ENCODE assay signal across 8 cellular contexts in genomic region chr17:82648761-82649474, GRCh38. TPM values are rescaled to one million over a fixed set of nuclear protein-coding genes. Genes with fewer than 3 reads are reported as not detected.
A peak's percentile ranks its signal among the peaks of the same experiment; 100 is the strongest.
DNase-seq lines count a peak whose midpoint lies in the region; ATAC-seq, FAIRE-seq and TF ChIP-seq lines count a peak whose summit lies in the region.

No MANE protein-coding gene starts in this region.

- WGBS in HepG2 (ENCODE audit: low lambda C conversion rate) = 9% methylated on average over 25 of the region's 36 CpGs
- 0% methylated on average over 7 of the region's 36 CpGs for WGBS in suprapubic skin

- H3K36me3 ChIP-seq in OCI-LY1 (ENCODE audit: insufficient read depth, low read length) (peaks cover 13% of the 10 kb centered on the region), HepG2 (replicated peaks in 1 of 2; ENCODE audit: control insufficient read depth in 1 of 2, insufficient read depth in 2 of 2, low read length in 2 of 2) (peaks cover 8% of the 10 kb centered on the region in 2 experiments), suprapubic skin (peaks cover 6% of the 10 kb centered on the region)

- no peaks in the 10 kb centered on the region for H4K20me1 ChIP-seq in OCI-LY1 (ENCODE audit: insufficient read depth, low read length)
- peaks cover 34% of the 10 kb centered on the region for H4K20me1 ChIP-seq in HepG2 (ENCODE audit: insufficient read depth, low read length)

- H3K9me3 ChIP-seq in OCI-LY1 (ENCODE audit: low read length) = no peaks in the 10 kb centered on the region
- H3K9me3 ChIP-seq in HepG2 (ENCODE audit: low read length) = no peaks in the 10 kb centered on the region
- no peaks in the 10 kb centered on the region for H3K9me3 ChIP-seq in suprapubic skin

- TF ChIP-seq EP300 in HepG2 (IDR thresholded peaks at IDR 0.05; ENCODE audit: low read depth in 2 of 2, low read length in 2 of 2) (no peak), HepG2 (CRISPR knock-in tag; IDR thresholded peaks at IDR 0.05; ENCODE audit: borderline replicate concordance) (no peak), suprapubic skin (IDR thresholded peaks at IDR 0.05) (no peak)

- TF ChIP-seq POLR2A in HepG2 (IDR thresholded peaks at IDR 0.05; ENCODE audit: insufficient read depth in 1 of 2, low read depth in 2 of 2, low read length in 2 of 2) = peak in 1 of 2 experiments; percentile 71; a peak in 2 of 4 replicates
- TF ChIP-seq POLR2A in suprapubic skin (IDR thresholded peaks at IDR 0.05) = no peak

- POLR2A ChIA-PET in HepG2 (lab: Yijun Ruan, JAX) = no interaction called here

- H3K27me3 ChIP-seq in OCI-LY1 (ENCODE audit: insufficient read depth, low read length) (0 out of 2 replicates have a peak, but pooled peaks cover 3% of the 10 kb centered on the region), HepG2 (ENCODE audit: control insufficient read depth in 1 of 2, insufficient read depth in 2 of 2, low read length in 2 of 2) (no peaks in the 10 kb centered on the region; a peak in 1 of 5 replicates), suprapubic skin (no peaks in the 10 kb centered on the region)

- in situ Hi-C loops in HepG2 (cut with HindIII; ENCODE audit: extremely low pct_ligation_motif_present, low pct_unique_long_range_greater_than_20kb) = no loop called here

- no peaks in the 10 kb centered on the region for H3K9me2 ChIP-seq in OCI-LY1 (ENCODE audit: low read depth, low read length)

- H3K4me2 ChIP-seq in OCI-LY1 (ENCODE audit: low read length) = peak overlapping the region; percentile 63
- H3K4me2 ChIP-seq in HepG2 (ENCODE audit: low read depth, low read length) = peak overlapping the region; percentile 85

- DNase-seq in stimulated activated CD4-positive, alpha-beta T cell treated with anti-CD3 and anti-CD28 coated beads, Interleukin-4, amount 100 ng/mL, for 24 hours = peak; percentile 42
- no peak for DNase-seq in stimulated activated CD4-positive, alpha-beta T cell treated with anti-CD3 and anti-CD28 coated beads, Interleukin-1b, Interleukin-23, amount 100 ng/mL, for 48 hours
- DNase-seq in cardiac fibroblast (ENCODE audit: low read depth in 2 of 2) (no peak), HepG2 (ENCODE audit: low spot score) (no peak), suprapubic skin (ENCODE audit: low spot score in 2 of 2) (peak in 1 of 2 donors; percentile 84), RKO (ENCODE audit: low spot score) (no peak), SW 1271 (lab: John Stamatoyannopoulos, UW) (no peak)

- H3K79me2 ChIP-seq in OCI-LY1 (ENCODE audit: insufficient read depth, low read length) (peaks cover 29% of the 10 kb centered on the region), HepG2 (ENCODE audit: insufficient read depth, low read length) (peaks cover 39% of the 10 kb centered on the region)

- H3K9ac ChIP-seq in OCI-LY1 (ENCODE audit: low read length) = peak overlapping the region; percentile 48; the same call in 1 of the 2 replicates
- H3K9ac ChIP-seq in HepG2 (ENCODE audit: insufficient read depth, low read depth, low read length) = peak overlapping the region; percentile 60

- peaks cover 19% of the 10 kb centered on the region for H3K4me1 ChIP-seq in OCI-LY1 (ENCODE audit: insufficient read depth, low read length, severe bottlenecking)
- peaks cover 52% of the 10 kb centered on the region for H3K4me1 ChIP-seq in HepG2 (ENCODE audit: insufficient read depth, low read length)
- H3K4me1 ChIP-seq in suprapubic skin = peaks cover 30% of the 10 kb centered on the region

- no peak for FAIRE-seq in HepG2 (lab: Jason Lieb, UNC)

- TF ChIP-seq CTCF in OCI-LY1 (IDR thresholded peaks at IDR 0.05; ENCODE audit: low read length) (no peak), cardiac fibroblast (IDR thresholded peaks at IDR 0.05; ENCODE audit: low read depth, low read length) (no peak), HepG2 (CRISPR knock-in tag; IDR thresholded peaks at IDR 0.05) (no peak; the same call in 1 of the 2 replicates), suprapubic skin (IDR thresholded peaks at IDR 0.05) (no peak)

- no TSS peak for BruUV-seq in HepG2 (replicated peaks; lab: Mats Ljungman, UMichigan)

- H2AFZ ChIP-seq in OCI-LY1 (ENCODE audit: low read length) (no peak overlapping the region), HepG2 (ENCODE audit: low read length) (no peak overlapping the region)

- H3K4me3 ChIP-seq in OCI-LY1 (ENCODE audit: low read depth, low read length, poor library complexity, severe bottlenecking) (peak overlapping the region; percentile 57), cardiac fibroblast (replicated peaks in 1 of 2; ENCODE audit: low read depth in 2 of 2, low read length in 2 of 2) (peak overlapping the region; percentile 58 to 59), HepG2 (replicated peaks in 1 of 3; ENCODE audit: insufficient read depth in 1 of 3, low read depth in 2 of 3, low read length in 3 of 3) (peak overlapping the region; percentile 43 to 74 (median 45)), suprapubic skin (peak overlapping the region; percentile 89)

- CTCF ChIA-PET in HepG2 (lab: Yijun Ruan, JAX; ENCODE audit: low intra/inter-chr PET ratio, low total read pairs) = no interaction called here

- TF ChIP-seq RAD21 in HepG2 (CRISPR knock-in tag; IDR thresholded peaks at IDR 0.05) = no peak

- intact Hi-C loops in HepG2 (cut with micrococcal nuclease; ENCODE audit: unreplicated experiment) = no loop called here

- no peaks in the 10 kb centered on the region for H3F3A ChIP-seq in OCI-LY1 (ENCODE audit: insufficient read depth, low read length)

- H3K27ac ChIP-seq in OCI-LY1 (ENCODE audit: low read depth, low read length, poor library complexity, severe bottlenecking) (peak overlapping the region; percentile 55), HepG2 (ENCODE audit: extremely low read length, insufficient read depth, low read length) (no peak overlapping the region), suprapubic skin (peak overlapping the region; percentile 45)

- peak; percentile 6; the same call in 2 of the 3 replicates for ATAC-seq in HepG2

TF ChIP-seq in HepG2, 621 proteins besides CTCF, POLR2A, EP300 and RAD21 (continues in another document):
- TF ChIP-seq ZNF160 (CRISPR knock-in tag; IDR thresholded peaks at IDR 0.05) = no peak
- no peak for TF ChIP-seq SP140L (CRISPR knock-in tag; IDR thresholded peaks at IDR 0.05; ENCODE audit: borderline replicate concordance)
- TF ChIP-seq ZNF557 (CRISPR knock-in tag; IDR thresholded peaks at IDR 0.05) = no peak
- TF ChIP-seq ZNF883 (CRISPR knock-in tag; IDR thresholded peaks at IDR 0.05; ENCODE audit: not compliant biosample characterization) = no peak

RNA-seq across cellular contexts. Expression of gene WDR45B, which starts 0.7 kb away (rescaled TPM):
- total RNA-seq in HepG2 (2016; rRNA removed; fragmentation: Illumina TruSeq; extraction: Trizol) (86.2 and 88.8 TPM in 2 replicates), suprapubic skin (10 to 100 TPM; 70.1 to 96.8 (median 90.0) TPM)
- 59.9 and 62.3 TPM in 2 replicates for total RNA-seq in HepG2 (2016; cell fraction: cytosol; rRNA removed; fragmentation: Illumina TruSeq; extraction: Trizol; ENCODE audit: low read depth)
- 80.2 and 87.6 TPM in 2 replicates for total RNA-seq in HepG2 (2016; cell fraction: insoluble cytoplasmic fraction; rRNA removed; fragmentation: Illumina TruSeq; extraction: Trizol)
- total RNA-seq in HepG2 (2016; cell fraction: membrane; rRNA removed; fragmentation: Illumina TruSeq; extraction: Trizol) = 148 and 149 TPM in 2 replicates
- total RNA-seq in HepG2 (2016; cell fraction: nucleus; rRNA removed; fragmentation: Illumina TruSeq; extraction: Trizol) = 45.2 and 55.4 TPM in 2 replicates
- polyA plus RNA-seq in HepG2 (2011; rRNA removed) = 153 and 155 TPM in 2 replicates
- polyA plus RNA-seq in HepG2 (2011; cell fraction: cytosol; rRNA removed) = 121 and 131 TPM in 2 replicates
- polyA plus RNA-seq in HepG2 (2011; cell fraction: nucleus; rRNA removed) = 186 and 214 TPM in 2 replicates
- polyA plus RNA-seq in HepG2 (2012) = 124 and 164 TPM in 2 replicates
- polyA plus RNA-seq in HepG2 (2016; cell fraction: cytosol; fragmentation: Illumina TruSeq; extraction: Trizol; ENCODE audit: low read depth) = 65.9 and 70.7 TPM in 2 replicates
- 89.4 and 101 TPM in 2 replicates for polyA plus RNA-seq in HepG2 (2016; cell fraction: insoluble cytoplasmic fraction; fragmentation: Illumina TruSeq; extraction: Trizol; ENCODE audit: low read depth)
- 129 and 138 TPM in 2 replicates for polyA plus RNA-seq in HepG2 (2016; cell fraction: membrane; fragmentation: Illumina TruSeq; extraction: Trizol; ENCODE audit: low read depth)
- 81.4 and 81.5 TPM in 2 replicates for polyA plus RNA-seq in HepG2 (2016; cell fraction: nucleus; fragmentation: Illumina TruSeq; extraction: Trizol; ENCODE audit: insufficient read depth, low read depth)
- 68.7 and 113 TPM in 2 replicates for polyA minus RNA-seq in HepG2 (2011; rRNA and poly(A)+ RNA removed; ENCODE audit: low replicate concordance)
- 60.7 and 64.4 TPM in 2 replicates for polyA minus RNA-seq in HepG2 (2011; cell fraction: cytosol; rRNA and poly(A)+ RNA removed)
- polyA minus RNA-seq in HepG2 (2011; cell fraction: nucleus; rRNA and poly(A)+ RNA removed) = 61.5 and 68.1 TPM in 2 replicates

RNA-seq across cellular contexts. Expression of gene RAB40B, which starts 49.6 kb away (rescaled TPM):
- total RNA-seq in HepG2 (2016; rRNA removed; fragmentation: Illumina TruSeq; extraction: Trizol) = 4.4 and 6.2 TPM in 2 replicates
- 8.6 and 11.9 TPM in 2 replicates for total RNA-seq in HepG2 (2016; cell fraction: cytosol; rRNA removed; fragmentation: Illumina TruSeq; extraction: Trizol; ENCODE audit: low read depth)
- total RNA-seq in HepG2 (2016; cell fraction: insoluble cytoplasmic fraction; rRNA removed; fragmentation: Illumina TruSeq; extraction: Trizol) = 6.2 and 7.4 TPM in 2 replicates
- 18.5 and 22.6 TPM in 2 replicates for total RNA-seq in HepG2 (2016; cell fraction: membrane; rRNA removed; fragmentation: Illumina TruSeq; extraction: Trizol)
- total RNA-seq in HepG2 (2016; cell fraction: nucleus; rRNA removed; fragmentation: Illumina TruSeq; extraction: Trizol) = 3.7 TPM in 2 replicates
- 6.5 and 7.2 TPM in 2 replicates for polyA plus RNA-seq in HepG2 (2011; rRNA removed)
- polyA plus RNA-seq in HepG2 (2011; cell fraction: cytosol; rRNA removed) = 5.7 and 9.9 TPM in 2 replicates
- 10.8 and 12.6 TPM in 2 replicates for polyA plus RNA-seq in HepG2 (2011; cell fraction: nucleus; rRNA removed)
- 6.2 and 7.3 TPM in 2 replicates for polyA plus RNA-seq in HepG2 (2012)
- polyA plus RNA-seq in HepG2 (2016; cell fraction: cytosol; fragmentation: Illumina TruSeq; extraction: Trizol; ENCODE audit: low read depth) = 25.0 and 26.7 TPM in 2 replicates
- polyA plus RNA-seq in HepG2 (2016; cell fraction: insoluble cytoplasmic fraction; fragmentation: Illumina TruSeq; extraction: Trizol; ENCODE audit: low read depth) = 7.0 and 7.6 TPM in 2 replicates
- polyA plus RNA-seq in HepG2 (2016; cell fraction: membrane; fragmentation: Illumina TruSeq; extraction: Trizol; ENCODE audit: low read depth) = 27.5 and 28.9 TPM in 2 replicates
- polyA plus RNA-seq in HepG2 (2016; cell fraction: nucleus; fragmentation: Illumina TruSeq; extraction: Trizol; ENCODE audit: insufficient read depth, low read depth) = 8.7 and 12.0 TPM in 2 replicates
- 3.1 and 8.9 TPM in 2 replicates for polyA minus RNA-seq in HepG2 (2011; rRNA and poly(A)+ RNA removed; ENCODE audit: low replicate concordance)
- 1.4 and 3.2 TPM in 2 replicates for polyA minus RNA-seq in HepG2 (2011; cell fraction: cytosol; rRNA and poly(A)+ RNA removed)
- 2.7 TPM in 2 replicates for polyA minus RNA-seq in HepG2 (2011; cell fraction: nucleus; rRNA and poly(A)+ RNA removed)
- total RNA-seq in suprapubic skin = 10 to 100 TPM; 15.9 to 24.3 (median 21.6) TPM
